Comparison of ENCODE assay signal across 24 cellular contexts in genomic region chr5:175617447-175617846, GRCh38. TPM values are rescaled to one million over a fixed set of nuclear protein-coding genes. Genes with fewer than 3 reads are reported as not detected.
DNase-seq lines count a peak whose midpoint lies in the region; ATAC-seq and TF ChIP-seq lines count a peak whose summit lies in the region.
"Had no signal": no experiment of that assay in that cellular context is flagged by ENCODE, and none has a peak within 500 bp of the region (broad histone marks: within the 10 kb centered on the region; RNA-seq: fewer than 3 reads in every experiment).

No MANE protein-coding gene starts in this region.

- TF ChIP-seq CTCF in type B pancreatic cell (conservative IDR thresholded peaks at IDR 0.05) = peak; percentile 15

- ATAC-seq in left ventricle myocardium superior = peak; percentile 68

- H3K4me1 ChIP-seq in GM23248 (ENCODE audit: insufficient read depth) = no peaks in the 10 kb centered on the region
- H3K4me1 ChIP-seq: Caco-2, colonic mucosa, uterus had no signal

- no peaks in the 10 kb centered on the region for H3K79me2 ChIP-seq in GM23248 (ENCODE audit: insufficient read depth)

- no peaks in the 10 kb centered on the region for H3K27me3 ChIP-seq in GM23248 (replicated peaks; ENCODE audit: insufficient read depth)
- H3K27me3 ChIP-seq: colonic mucosa, uterus had no signal

- DNase-seq in DMS53 (lab: John Stamatoyannopoulos, UW) = peak; percentile 16
- DNase-seq in DMS53 treated with DMSO at 0.1 percent for 48 hours (lab: John Stamatoyannopoulos, UW; ENCODE audit: unreplicated experiment) = no peak
- peak; percentile 40 for DNase-seq in left ventricle myocardium superior
- DNase-seq in cardiac septum (ENCODE audit: low spot score) = no peak
- DNase-seq in caudate nucleus (lab: John Stamatoyannopoulos, UW) = no peak
- DNase-seq in type B pancreatic cell (ENCODE audit: extremely low spot score, unreplicated experiment) = no peak
- no peak for DNase-seq in GM23248
- DNase-seq in COLO668 (lab: John Stamatoyannopoulos, UW; ENCODE audit: unreplicated experiment) = no peak
- DNase-seq: AML-193; colonic mucosa; NCI-H1048; NCI-H2029 treated with DMSO at 0.1 percent for 48 hours; NCI-H345; nucleus accumbens; retina; SK-N-SH; stimulated activated CD4-positive, alpha-beta T cell treated with anti-CD3 and anti-CD28 coated beads, Interleukin-12 subunit alpha, Interleukin-12 subunit beta, amount 100 ng/mL, for 4 hours; stimulated activated CD8-positive, alpha-beta memory T cell treated with anti-CD3 and anti-CD28 coated beads, Interleukin-4, amount 100 ng/mL, for 48 hours; uterus had no signal

- H3K27ac Mint-ChIP-seq in type B pancreatic cell = no peak overlapping the region
- H3K27ac Mint-ChIP-seq: brain, IgD-negative memory B cell had no signal

- H3K4me3 ChIP-seq in GM23248 = no peak overlapping the region
- H3K4me3 ChIP-seq: colonic mucosa, lung, uterus had no signal

- H2AFZ ChIP-seq in GM23248 = no peak overlapping the region

- H3K4me2 ChIP-seq in GM23248 (ENCODE audit: unreplicated experiment) = no peak overlapping the region
- H3K4me2 ChIP-seq: SK-N-SH had no signal

- H3K36me3 ChIP-seq in GM23248 (ENCODE audit: low read depth) = no peaks in the 10 kb centered on the region
- H3K36me3 ChIP-seq: colonic mucosa, uterus had no signal

- H3K9ac ChIP-seq in GM23248 = no peak overlapping the region
- H3K9ac ChIP-seq: SK-N-SH had no signal

- intact Hi-C loops in left ventricle myocardium superior (cut with micrococcal nuclease) = no loop called here
- intact Hi-C loops in cardiac septum (cut with DNase I) = no loop called here

- H3K9me3 ChIP-seq in GM23248 (ENCODE audit: low read depth) = no peaks in the 10 kb centered on the region
- H3K9me3 ChIP-seq: Caco-2, colonic mucosa, SK-N-SH, uterus had no signal

- H3K36me3 Mint-ChIP-seq in type B pancreatic cell = no peaks in the 10 kb centered on the region
- H3K36me3 Mint-ChIP-seq: brain, IgD-negative memory B cell had no signal

- H3F3A ChIP-seq in GM23248 (ENCODE audit: insufficient read depth) = no peaks in the 10 kb centered on the region

- H3K4me1 Mint-ChIP-seq in type B pancreatic cell (ENCODE audit: unreplicated experiment) = no peaks in the 10 kb centered on the region
- H3K4me1 Mint-ChIP-seq: brain, IgD-negative memory B cell had no signal

- no peak overlapping the region for H3K4me3 Mint-ChIP-seq in type B pancreatic cell
- H3K4me3 Mint-ChIP-seq: brain, IgD-negative memory B cell had no signal

- WGBS in GM23248 (ENCODE audit: low coverage in 1 of 2, low lambda C conversion rate in 2 of 2, missing lambda C conversion rate in 2 of 2), 2 experiments = 36 to 41% methylated on average over 6 of the region's 6 CpGs

- in situ Hi-C loops in GM23248 (cut with MboI) = no loop called here

- peaks cover 19% of the 10 kb centered on the region for H3K27me3 Mint-ChIP-seq in type B pancreatic cell
- H3K27me3 Mint-ChIP-seq: IgD-negative memory B cell had no signal

- no peaks in the 10 kb centered on the region for H4K20me1 ChIP-seq in GM23248 (ENCODE audit: insufficient read depth)

- H3K9me3 Mint-ChIP-seq in type B pancreatic cell = no peaks in the 10 kb centered on the region

- no peaks in the 10 kb centered on the region for H3K9me2 ChIP-seq in GM23248 (ENCODE audit: insufficient read depth)
- H3K9me2 ChIP-seq: SK-N-SH had no signal

- H3K27ac ChIP-seq in caudate nucleus (ENCODE audit: low read depth, low read length) = peak overlapping the region; percentile 82
- no peak overlapping the region for H3K27ac ChIP-seq in GM23248
- H3K27ac ChIP-seq: 22Rv1, colonic mucosa, uterus had no signal

RNA-seq across cellular contexts. Expression of gene HRH2, which starts 40.4 kb away (rescaled TPM):
- total RNA-seq in left ventricle myocardium superior (58.0 TPM), cardiac septum (60.1 TPM), type B pancreatic cell (ENCODE audit: low replicate concordance) (1.8 and 2.9 TPM in 2 replicates)
- not detected in 2 replicates for total RNA-seq in GM23248 (2014; rRNA removed; shearing (Covaris generic))
- polyA plus RNA-seq in GM23248 (2016; fragmentation: Nextera tagmentation; extraction: Ambion mirVana) = not detected in 2 replicates
- total RNA-seq: Caco-2 had no signal

Comparison
In these comparisons a context has a peak if more than half of its experiments do, and no peak if none do; other contexts are left out.
1. DNase-seq: peak in DMS53 (single experiment) and left ventricle myocardium superior (single experiment); none in DMS53 treated with DMSO at 0.1 percent for 48 hours (single experiment), cardiac septum (single experiment), caudate nucleus (0 of 61), type B pancreatic cell (single experiment), GM23248 (single experiment) and COLO668 (single experiment).
2. RNA of gene HRH2, which starts 40.4 kb away (total RNA-seq): 60.1 TPM in cardiac septum (single experiment) and 58.0 TPM in left ventricle myocardium superior (single experiment); 1.8 to 2.9 TPM in type B pancreatic cell and not detected in GM23248; every median in the first group is over 10 times any median in the second.